Comparison of ENCODE assay signal across 29 cellular contexts in the genomic region with DNA sequence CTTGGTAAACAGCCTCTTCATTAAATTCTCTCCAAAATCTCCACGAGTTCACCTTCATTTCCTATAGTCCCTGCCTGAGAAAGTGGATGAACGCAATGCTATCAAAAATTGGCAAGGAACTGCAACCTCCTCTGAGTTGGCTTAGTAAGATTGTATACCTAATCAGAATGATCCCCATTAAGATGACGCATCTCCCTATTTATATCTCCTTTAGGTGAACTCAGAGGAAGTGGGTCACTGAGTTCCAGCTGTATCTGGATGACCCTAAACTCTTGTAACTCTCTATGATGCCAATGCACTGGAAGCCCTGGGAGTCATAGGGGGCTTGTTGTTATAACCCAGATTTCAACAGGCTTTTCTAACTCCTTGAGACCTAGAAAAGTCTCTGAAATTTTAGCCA. TPM values are rescaled to one million over a fixed set of nuclear protein-coding genes. Genes with fewer than 3 reads are reported as not detected.
DNase-seq lines count a peak whose midpoint lies in the region; ATAC-seq and TF ChIP-seq lines count a peak whose summit lies in the region.
"Had no signal": no experiment of that assay in that cellular context is flagged by ENCODE, and none has a peak within 500 bp of the region (broad histone marks: within the 10 kb centered on the region; RNA-seq: fewer than 3 reads in every experiment).

No MANE protein-coding gene starts in this region.

- no peak overlapping the region for H3K27ac Mint-ChIP-seq in stimulated activated memory B cell treated with anti-CD40 and anti-IgM and Interleukin-4, amounts not matched to agents 10 μg/mL and 1 μg/mL and 100 μg/mL, for 72 hours
- no peak overlapping the region for H3K27ac Mint-ChIP-seq in activated naive CD4-positive, alpha-beta T cell treated with anti-CD3 and anti-CD28 coated beads, Interleukin-2, amount 10 ng/mL, durations not matched to agents 7 days and 5 days
- H3K27ac Mint-ChIP-seq: CD4-positive, alpha-beta T cell had no signal

- H3K27me3 Mint-ChIP-seq in stimulated activated memory B cell treated with anti-CD40 and anti-IgM and Interleukin-4, amounts not matched to agents 10 μg/mL and 1 μg/mL and 100 μg/mL, for 72 hours = peaks cover 18% of the 10 kb centered on the region
- peaks cover 14% of the 10 kb centered on the region for H3K27me3 Mint-ChIP-seq in activated naive CD4-positive, alpha-beta T cell treated with anti-CD3 and anti-CD28 coated beads, Interleukin-2, amount 10 ng/mL, durations not matched to agents 7 days and 5 days

- DNase-seq in EL = peak; percentile 28
- peak; percentile 25 for DNase-seq in HT1080 (ENCODE audit: low read depth)
- DNase-seq in cerebellar cortex (ENCODE audit: low spot score) = peak; percentile 38
- peak; percentile 32 for DNase-seq in hepatic stellate cell (ENCODE audit: low spot score)
- DNase-seq in coronary artery (ENCODE audit: low spot score) = no peak
- DNase-seq in activated naive CD4-positive, alpha-beta T cell treated with anti-CD3 and anti-CD28 coated beads, Interleukin-2, amount 10 ng/mL, durations not matched to agents 7 days and 5 days = no peak
- DNase-seq: CD4-positive, alpha-beta T cell; GDM1; Kasumi-1; MV-4-11; NCI-H1105 treated with DMSO at 0.1 percent for 48 hours; NCI-H146; NCI-H1930; NCI-H2107; NCI-H446; NCI-H524 treated with DMSO at 0.1 percent for 48 hours; NCI-H82; NK-92 treated with Interleukin-12 subunit alpha and Interleukin-12 subunit beta, amount 100 ng/mL, for 24 hours; PC-9; Right ventricle myocardium superior had no signal

- no peaks in the 10 kb centered on the region for H3K9me3 Mint-ChIP-seq in stimulated activated memory B cell treated with anti-CD40 and anti-IgM and Interleukin-4, amounts not matched to agents 10 μg/mL and 1 μg/mL and 100 μg/mL, for 72 hours
- no peaks in the 10 kb centered on the region for H3K9me3 Mint-ChIP-seq in activated naive CD4-positive, alpha-beta T cell treated with anti-CD3 and anti-CD28 coated beads, Interleukin-2, amount 10 ng/mL, durations not matched to agents 7 days and 5 days
- H3K9me3 Mint-ChIP-seq: CD4-positive, alpha-beta T cell had no signal

- CTCF ChIA-PET in activated naive CD4-positive, alpha-beta T cell treated with anti-CD3 and anti-CD28 coated beads, Interleukin-2, amount 10 ng/mL, durations not matched to agents 7 days and 5 days (lab: Charles Lee) = no interaction called here

- H3K4me1 Mint-ChIP-seq in stimulated activated memory B cell treated with anti-CD40 and anti-IgM and Interleukin-4, amounts not matched to agents 10 μg/mL and 1 μg/mL and 100 μg/mL, for 72 hours = no peaks in the 10 kb centered on the region
- H3K4me1 Mint-ChIP-seq in activated naive CD4-positive, alpha-beta T cell treated with anti-CD3 and anti-CD28 coated beads, Interleukin-2, amount 10 ng/mL, durations not matched to agents 7 days and 5 days = no peaks in the 10 kb centered on the region

- H3K4me3 ChIP-seq in coronary artery = no peak overlapping the region
- H3K4me3 ChIP-seq: GM12878, PC-9, SJSA1 had no signal

- no peaks in the 10 kb centered on the region for H3K36me3 Mint-ChIP-seq in stimulated activated memory B cell treated with anti-CD40 and anti-IgM and Interleukin-4, amounts not matched to agents 10 μg/mL and 1 μg/mL and 100 μg/mL, for 72 hours
- H3K36me3 Mint-ChIP-seq in activated naive CD4-positive, alpha-beta T cell treated with anti-CD3 and anti-CD28 coated beads, Interleukin-2, amount 10 ng/mL, durations not matched to agents 7 days and 5 days = no peaks in the 10 kb centered on the region

- H3K27ac ChIP-seq in coronary artery = no peak overlapping the region
- H3K27ac ChIP-seq: HL-60, PC-9, SJSA1 had no signal

- ATAC-seq in stimulated activated memory B cell treated with anti-CD40 and anti-IgM and Interleukin-4, amounts not matched to agents 10 μg/mL and 1 μg/mL and 100 μg/mL, for 72 hours = no peak
- ATAC-seq: GM12878 had no signal

- H3K4me3 Mint-ChIP-seq in stimulated activated memory B cell treated with anti-CD40 and anti-IgM and Interleukin-4, amounts not matched to agents 10 μg/mL and 1 μg/mL and 100 μg/mL, for 72 hours = no peak overlapping the region
- H3K4me3 Mint-ChIP-seq in activated naive CD4-positive, alpha-beta T cell treated with anti-CD3 and anti-CD28 coated beads, Interleukin-2, amount 10 ng/mL, durations not matched to agents 7 days and 5 days = no peak overlapping the region
- H3K4me3 Mint-ChIP-seq: CD4-positive, alpha-beta T cell had no signal

- TF ChIP-seq CTCF in coronary artery (IDR thresholded peaks at IDR 0.05) = no peak

RNA-seq across cellular contexts. Expression of gene OR10A6, which starts 48.2 kb away (rescaled TPM):
- 0.02 TPM in 1 of 2 replicates, not detected in the other for total RNA-seq in HT1080 (2014; rRNA removed; shearing (Covaris generic))
- polyA plus RNA-seq in HT1080 (2015; cell fraction: cytosol; rRNA removed) = not detected in 2 replicates
- polyA plus RNA-seq in HT1080 (2015; cell fraction: nucleus; rRNA removed) = not detected in 2 replicates
- total RNA-seq: A172; CD4-positive, alpha-beta T cell; GM12878; H4; MCF 10A; PC-9; Right ventricle myocardium superior; RPMI7951; SJSA1 had no signal
- polyA plus RNA-seq: GM12878 had no signal

RNA-seq across cellular contexts. Expression of gene OR5P3, which starts 52.2 kb away (rescaled TPM):
- total RNA-seq in HT1080 (2014; rRNA removed; shearing (Covaris generic)) = not detected in 2 replicates
- polyA plus RNA-seq in HT1080 (2015; cell fraction: cytosol; rRNA removed) = not detected in 2 replicates
- polyA plus RNA-seq in HT1080 (2015; cell fraction: nucleus; rRNA removed) = not detected in 2 replicates
- total RNA-seq: A172; CD4-positive, alpha-beta T cell; GM12878; H4; MCF 10A; Right ventricle myocardium superior; RPMI7951 had no signal
- polyA plus RNA-seq: BJ, GM12878 had no signal

RNA-seq across cellular contexts. Expression of gene OR10A3, which starts 58.6 kb away (rescaled TPM):
- total RNA-seq in HT1080 (2014; rRNA removed; shearing (Covaris generic)) = not detected in 2 replicates
- polyA plus RNA-seq in HT1080 (2015; cell fraction: cytosol; rRNA removed) = not detected in 2 replicates
- polyA plus RNA-seq in HT1080 (2015; cell fraction: nucleus; rRNA removed) = 0.18 TPM in 1 of 2 replicates, not detected in the other
- total RNA-seq: A172; CD4-positive, alpha-beta T cell; GM12878; H4; MCF 10A; PC-9; Right ventricle myocardium superior; RPMI7951; SJSA1 had no signal

Comparison
In these comparisons a context has a peak if more than half of its experiments do, and no peak if none do; other contexts are left out.
1. DNase-seq: peak in EL (single experiment), HT1080 (single experiment), cerebellar cortex (single experiment) and hepatic stellate cell (single experiment); none in coronary artery (single experiment) and activated naive CD4-positive, alpha-beta T cell treated with anti-CD3 and anti-CD28 coated beads, Interleukin-2, amount 10 ng/mL, durations not matched to agents 7 days and 5 days (single experiment).